ENCODE assay signal across 20 cellular contexts in the genomic region with DNA sequence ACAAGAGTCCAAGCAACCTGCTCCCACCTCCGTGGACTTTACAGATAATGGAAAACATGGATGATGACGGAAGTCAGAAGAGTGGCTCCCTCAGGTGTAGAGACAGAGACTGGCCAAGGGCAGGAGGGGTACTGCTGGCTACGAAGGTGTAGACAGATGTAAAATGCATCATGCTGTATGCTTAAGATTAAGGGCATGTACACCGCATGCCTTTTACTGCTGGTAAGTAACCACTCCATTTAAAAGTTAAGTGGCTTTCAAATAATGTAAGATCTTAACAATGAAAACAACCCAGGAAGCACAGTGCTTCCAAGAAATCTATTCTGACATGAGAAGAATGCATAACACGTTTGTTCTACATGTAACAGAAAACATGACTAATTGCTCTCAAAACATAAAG.
DNase-seq lines count a peak whose midpoint lies in the region; ATAC-seq and TF ChIP-seq lines count a peak whose summit lies in the region.
"Had no signal": no experiment of that assay in that cellular context is flagged by ENCODE, and none has a peak within 500 bp of the region (broad histone marks: within the 10 kb centered on the region; RNA-seq: fewer than 3 reads in every experiment).

No MANE protein-coding gene starts in this region.

- H3K36me3 ChIP-seq in left lung (no peaks in the 10 kb centered on the region), brain microvascular endothelial cell (replicated peaks) (no peaks in the 10 kb centered on the region)
- H3K36me3 ChIP-seq: HAP-1 had no signal

- H3K4me3 Mint-ChIP-seq in activated CD8-positive, alpha-beta T cell treated with anti-CD3 and anti-CD28 coated beads for 36 hours, result no peak overlapping the region
- no peak overlapping the region for H3K4me3 Mint-ChIP-seq in activated CD8-positive, alpha-beta T cell treated with anti-CD3 and anti-CD28 coated beads, Interleukin-2, amount 10 ng/mL, durations not matched to agents 7 days and 5 days

- no peaks in the 10 kb centered on the region for H3K9me3 Mint-ChIP-seq in activated CD8-positive, alpha-beta T cell treated with anti-CD3 and anti-CD28 coated beads for 36 hours
- H3K9me3 Mint-ChIP-seq in activated CD8-positive, alpha-beta T cell treated with anti-CD3 and anti-CD28 coated beads, Interleukin-2, amount 10 ng/mL, durations not matched to agents 7 days and 5 days (ENCODE audit: insufficient read depth), result no peaks in the 10 kb centered on the region

- intact Hi-C loops in activated CD8-positive, alpha-beta T cell treated with anti-CD3 and anti-CD28 coated beads for 36 hours (cut with micrococcal nuclease), result no loop called here
- intact Hi-C loops in left lung (cut with DNase I), result no loop called here

- no peaks in the 10 kb centered on the region for H3K27me3 Mint-ChIP-seq in activated CD8-positive, alpha-beta T cell treated with anti-CD3 and anti-CD28 coated beads for 36 hours
- no peaks in the 10 kb centered on the region for H3K27me3 Mint-ChIP-seq in activated CD8-positive, alpha-beta T cell treated with anti-CD3 and anti-CD28 coated beads, Interleukin-2, amount 10 ng/mL, durations not matched to agents 7 days and 5 days (ENCODE audit: low read depth)

- CTCF ChIA-PET in activated CD8-positive, alpha-beta T cell treated with anti-CD3 and anti-CD28 coated beads for 36 hours (lab: Charles Lee), result no interaction called here
- CTCF ChIA-PET in activated CD8-positive, alpha-beta T cell treated with anti-CD3 and anti-CD28 coated beads, Interleukin-2, amount 10 ng/mL, durations not matched to agents 7 days and 5 days (lab: Charles Lee), result no interaction called here

- in situ Hi-C loops in brain microvascular endothelial cell (cut with HindIII; ENCODE audit: low pct_ligation_motif_present, low sequenced_read_pairs), result no loop called here

- H3K4me1 ChIP-seq in left lung, result no peaks in the 10 kb centered on the region
- H3K4me1 ChIP-seq: HAP-1 had no signal

- peaks cover 0 to 4% of the 10 kb centered on the region in 2 donors for H3K27me3 ChIP-seq in left lung
- H3K27me3 ChIP-seq in brain microvascular endothelial cell (replicated peaks), result no peaks in the 10 kb centered on the region

- H3K4me1 Mint-ChIP-seq in activated CD8-positive, alpha-beta T cell treated with anti-CD3 and anti-CD28 coated beads for 36 hours (ENCODE audit: low read depth), result peaks cover 13% of the 10 kb centered on the region
- H3K4me1 Mint-ChIP-seq in activated CD8-positive, alpha-beta T cell treated with anti-CD3 and anti-CD28 coated beads, Interleukin-2, amount 10 ng/mL, durations not matched to agents 7 days and 5 days (ENCODE audit: low read depth), result no peaks in the 10 kb centered on the region

- no peak overlapping the region for H3K27ac ChIP-seq in left lung
- H3K27ac ChIP-seq in brain microvascular endothelial cell, result no peak overlapping the region
- H3K27ac ChIP-seq: C4-2B, GM23248 had no signal

- H3K36me3 Mint-ChIP-seq in activated CD8-positive, alpha-beta T cell treated with anti-CD3 and anti-CD28 coated beads for 36 hours (ENCODE audit: low read depth), result no peaks in the 10 kb centered on the region
- no peaks in the 10 kb centered on the region for H3K36me3 Mint-ChIP-seq in activated CD8-positive, alpha-beta T cell treated with anti-CD3 and anti-CD28 coated beads, Interleukin-2, amount 10 ng/mL, durations not matched to agents 7 days and 5 days (ENCODE audit: low read depth)

- POLR2A ChIA-PET in activated CD8-positive, alpha-beta T cell treated with anti-CD3 and anti-CD28 coated beads for 36 hours (lab: Charles Lee), result no interaction called here
- POLR2A ChIA-PET in activated CD8-positive, alpha-beta T cell treated with anti-CD3 and anti-CD28 coated beads, Interleukin-2, amount 10 ng/mL, durations not matched to agents 7 days and 5 days (lab: Charles Lee), result no interaction called here

- H3K9me3 ChIP-seq in left lung, result no peaks in the 10 kb centered on the region
- H3K9me3 ChIP-seq: HAP-1 had no signal

- DNase-seq in activated CD8-positive, alpha-beta T cell treated with anti-CD3 and anti-CD28 coated beads for 36 hours, result no peak
- no peak for DNase-seq in activated CD8-positive, alpha-beta T cell treated with anti-CD3 and anti-CD28 coated beads, Interleukin-2, amount 10 ng/mL, durations not matched to agents 7 days and 5 days
- DNase-seq in NCI-H2029 treated with DMSO at 0.1 percent for 48 hours (lab: John Stamatoyannopoulos, UW) (peak; percentile 21), NCI-H510A treated with DMSO at 0.1 percent for 48 hours (lab: John Stamatoyannopoulos, UW) (peak; percentile 47), left lung (no peak), NCI-H1105 treated with DMSO at 0.1 percent for 48 hours (lab: John Stamatoyannopoulos, UW) (no peak), brain microvascular endothelial cell (no peak)
- DNase-seq: ACHN; EL; GM23248; IMR-90; NCI-H146; NCI-H2171 treated with DMSO at 0.1 percent for 48 hours; NCI-H524; NK-92 treated with Interleukin-12 subunit alpha and Interleukin-12 subunit beta, amount 100 ng/mL, for 24 hours; Right ventricle myocardium superior had no signal

- H3K4me3 ChIP-seq in left lung (no peak overlapping the region), brain microvascular endothelial cell (ENCODE audit: low read depth, low read length) (no peak overlapping the region)
- H3K4me3 ChIP-seq: GM12878, GM23248, HAP-1 had no signal

- peak overlapping the region; percentile 27 for H3K27ac Mint-ChIP-seq in activated CD8-positive, alpha-beta T cell treated with anti-CD3 and anti-CD28 coated beads for 36 hours
- H3K27ac Mint-ChIP-seq in activated CD8-positive, alpha-beta T cell treated with anti-CD3 and anti-CD28 coated beads, Interleukin-2, amount 10 ng/mL, durations not matched to agents 7 days and 5 days, result no peak overlapping the region

- no peak for TF ChIP-seq CTCF in activated CD8-positive, alpha-beta T cell treated with anti-CD3 and anti-CD28 coated beads for 36 hours (IDR thresholded peaks at IDR 0.05)
- TF ChIP-seq CTCF in left lung (IDR thresholded peaks at IDR 0.05) (no peak), brain microvascular endothelial cell (IDR thresholded peaks at IDR 0.05; ENCODE audit: low read depth, low read length, missing control alignments) (no peak)

- peak; percentile 39 for ATAC-seq in activated CD8-positive, alpha-beta T cell treated with anti-CD3 and anti-CD28 coated beads for 36 hours
- no peak for ATAC-seq in activated CD8-positive, alpha-beta T cell treated with anti-CD3 and anti-CD28 coated beads, Interleukin-2, amount 10 ng/mL, durations not matched to agents 7 days and 5 days
- ATAC-seq in left lung, result peak; percentile 83
- no peak for ATAC-seq in GM18517 (IDR thresholded peaks at IDR 0.05; ENCODE audit: unreplicated experiment)
- ATAC-seq: GM12878 had no signal

Comparison
In these comparisons a context has a peak if more than half of its experiments do, and no peak if none do; other contexts are left out.
1. ATAC-seq: peak in activated CD8-positive, alpha-beta T cell treated with anti-CD3 and anti-CD28 coated beads for 36 hours (single experiment) and left lung (single experiment); none in activated CD8-positive, alpha-beta T cell treated with anti-CD3 and anti-CD28 coated beads, Interleukin-2, amount 10 ng/mL, durations not matched to agents 7 days and 5 days (single experiment) and GM18517 (single experiment).
2. DNase-seq: peak in NCI-H2029 treated with DMSO at 0.1 percent for 48 hours (single experiment) and NCI-H510A treated with DMSO at 0.1 percent for 48 hours (single experiment); none in activated CD8-positive, alpha-beta T cell treated with anti-CD3 and anti-CD28 coated beads for 36 hours (single experiment), activated CD8-positive, alpha-beta T cell treated with anti-CD3 and anti-CD28 coated beads, Interleukin-2, amount 10 ng/mL, durations not matched to agents 7 days and 5 days (single experiment), left lung (0 of 2), NCI-H1105 treated with DMSO at 0.1 percent for 48 hours (single experiment) and brain microvascular endothelial cell (single experiment).